8 cellular contexts compared by ENCODE assay signal in genomic region chr16:57810197-57811024, GRCh38. TPM values are rescaled to one million over a fixed set of nuclear protein-coding genes. Genes with fewer than 3 reads are reported as not detected.
A peak's percentile ranks its signal among the peaks of the same experiment; 100 is the strongest.
DNase-seq lines count a peak whose midpoint lies in the region; ATAC-seq, FAIRE-seq and TF ChIP-seq lines count a peak whose summit lies in the region.

No MANE protein-coding gene starts in this region.

- FAIRE-seq in A549 (lab: Jason Lieb, UNC): peak; percentile 91

- 12% methylated on average over 14 of the region's 14 CpGs for WGBS in A549 (ENCODE audit: missing lambda C conversion rate)
- 63% methylated on average over 14 of the region's 14 CpGs for WGBS in prostate gland
- 74 to 76% methylated on average over 14 of the region's 14 CpGs for WGBS in aorta, 2 donors

- H3K4me3 ChIP-seq in A549 (peak overlapping the region; percentile 4; the same call in 1 of the 3 replicates), fibroblast of villous mesenchyme (ENCODE audit: low read depth, low read length) (no peak overlapping the region), prostate gland (no peak overlapping the region), aorta (ENCODE audit: low read length in 2 of 2) (no peak overlapping the region)

- peak; percentile 3 to 51; a peak in 3 of 5 replicates for TF ChIP-seq RAD21 in A549 (conservative IDR thresholded peaks at IDR 0.05 in 1 of 2, IDR thresholded peaks at IDR 0.05 in 1 of 2)

- peak overlapping the region; percentile 71 for H3K4me2 ChIP-seq in A549

- peak; percentile 71 to 81 for ATAC-seq in A549
- peak; percentile 97 for ATAC-seq in HG03025 (IDR thresholded peaks at IDR 0.05; ENCODE audit: low FRiP score, unreplicated experiment)
- ATAC-seq in aorta (ENCODE audit: low FRiP score): peak; percentile 51

- H3K27ac ChIP-seq in A549 (peak overlapping the region; percentile 91 to 97), prostate gland (peak overlapping the region; percentile 18 to 29), aorta (ENCODE audit: low read depth in 1 of 2, low read length in 2 of 2) (no peak overlapping the region)

- POLR2A ChIA-PET in A549 (lab: Yijun Ruan, JAX): interaction anchor here (0.9 to 4.9 kb wide), 6 partner anchors 11 to 53 kb away, joined by 3 to 43 read pairs (median 5); no protein-coding TSS in a partner anchor

- peak; percentile 90 to 91 for TF ChIP-seq EP300 in A549 (IDR thresholded peaks at IDR 0.05)

- H3K4me1 ChIP-seq in A549 (peaks cover 84% of the 10 kb centered on the region), prostate gland (replicated peaks) (no peaks in the 10 kb centered on the region), aorta (ENCODE audit: control insufficient read depth in 1 of 2, insufficient read depth in 2 of 2, low read length in 2 of 2) (no peaks in the 10 kb centered on the region)

- CTCF ChIA-PET in A549 (lab: Yijun Ruan, JAX): interaction anchor here (0.8 to 4.6 kb wide), 12 partner anchors 8 to 234 kb away, joined by 3 to 24 read pairs (median 6); partner anchors contain the start of genes KIFC3 and ZNF319

- intact Hi-C loops in prostate gland (cut with DNase I) (no loop called here), aorta (cut with DNase I) (no loop called here)

- peak; percentile 94 to 98 for DNase-seq in A549 (ENCODE audit: low read depth in 1 of 2, low spot score in 1 of 2)
- peak; percentile 79 to 89 for DNase-seq in NOMO-1 (lab: John Stamatoyannopoulos, UW; ENCODE audit: unreplicated experiment in 2 of 2)
- DNase-seq in activated T-cell treated with anti-CD3 and anti-CD28 coated beads for 1 hour (ENCODE audit: low read depth): peak; percentile 54
- peak; percentile 97 for DNase-seq in fibroblast of villous mesenchyme (ENCODE audit: low read depth)
- peak; percentile 56 for DNase-seq in prostate gland (ENCODE audit: low spot score)
- peak in 1 of 2 donors; percentile 90 for DNase-seq in aorta

- TF ChIP-seq CTCF in A549 (IDR thresholded peaks at IDR 0.05) (no peak), fibroblast of villous mesenchyme (IDR thresholded peaks at IDR 0.05; ENCODE audit: insufficient read depth, low read depth, low read length) (no peak), prostate gland (IDR thresholded peaks at IDR 0.05) (no peak)

- H3K27me3 ChIP-seq in prostate gland (replicated peaks; ENCODE audit: insufficient read depth) (no peaks in the 10 kb centered on the region), aorta (ENCODE audit: control insufficient read depth in 1 of 2, insufficient read depth in 2 of 2, low read length in 1 of 2) (no peaks in the 10 kb centered on the region)

- no peaks in the 10 kb centered on the region for H3K9me3 ChIP-seq in A549
- H3K9me3 ChIP-seq in prostate gland: no peaks in the 10 kb centered on the region
- no peaks in the 10 kb centered on the region for H3K9me3 ChIP-seq in aorta (ENCODE audit: control insufficient read depth, low read length)

- no peaks in the 10 kb centered on the region for H3K36me3 ChIP-seq in prostate gland
- no peaks in the 10 kb centered on the region for H3K36me3 ChIP-seq in aorta (ENCODE audit: control insufficient read depth in 1 of 2, insufficient read depth in 2 of 2, low read length in 1 of 2)

- TF ChIP-seq POLR2A in A549 (IDR thresholded peaks at IDR 0.05; ENCODE audit: low read length) (peak; percentile 56), GM18526 (IDR thresholded peaks at IDR 0.05; ENCODE audit: extremely low read depth, insufficient read length) (peak; percentile 60), prostate gland (IDR thresholded peaks at IDR 0.05) (peak; percentile 75)

TF ChIP-seq in A549, 52 proteins besides CTCF, POLR2A, EP300 and RAD21 (continues in another document):
- TF ChIP-seq JUN (IDR thresholded peaks at IDR 0.05) (peak; percentile 86 to 92), TP53 (CRISPR knock-in tag; IDR thresholded peaks at IDR 0.05) (no peak), BCL3 (IDR thresholded peaks at IDR 0.05) (peak; percentile 72; the same call in 1 of the 3 replicates), NR3C1 (IDR thresholded peaks at IDR 0.05) (no peak), POLR2AphosphoS2 (conservative IDR thresholded peaks at IDR 0.05; ENCODE audit: low read length) (no peak), GATA3 (IDR thresholded peaks at IDR 0.05; ENCODE audit: borderline replicate concordance) (peak; percentile 92), HES2 (IDR thresholded peaks at IDR 0.05) (no peak), CHD4 (IDR thresholded peaks at IDR 0.05; ENCODE audit: borderline replicate concordance) (0 out of 2 replicates have a peak, but pooled peaks have one; percentile 78), RFX5 (IDR thresholded peaks at IDR 0.05) (no peak), FOSB (CRISPR knock-in tag; IDR thresholded peaks at IDR 0.05) (peak; percentile 34), RNF2 (IDR thresholded peaks at IDR 0.05; ENCODE audit: borderline replicate concordance, low read depth) (no peak), EHF (CRISPR knock-in tag; IDR thresholded peaks at IDR 0.05) (0 out of 2 replicates have a peak, but pooled peaks have one; percentile 17), HMGXB4 (CRISPR knock-in tag; IDR thresholded peaks at IDR 0.05; ENCODE audit: borderline replicate concordance) (no peak), JUNB (IDR thresholded peaks at IDR 0.05) (peak; percentile 45; the same call in 1 of the 2 replicates), CBX2 (IDR thresholded peaks at IDR 0.05; ENCODE audit: borderline replicate concordance, low read depth) (no peak), ZFP36 (IDR thresholded peaks at IDR 0.05; ENCODE audit: borderline replicate concordance, partially characterized antibody) (no peak), KDM5A (IDR thresholded peaks at IDR 0.05) (no peak), ELK1 (IDR thresholded peaks at IDR 0.05; ENCODE audit: low read depth, low read length) (no peak), FOSL2 (IDR thresholded peaks at IDR 0.05) (peak; percentile 72), FOSL2 (CRISPR knock-in tag; IDR thresholded peaks at IDR 0.05) (peak; percentile 97), RARB (CRISPR knock-in tag; IDR thresholded peaks at IDR 0.05) (no peak), HOXB13 (CRISPR knock-in tag; IDR thresholded peaks at IDR 0.05; ENCODE audit: low read depth) (no peak; the same call in 1 of the 2 replicates), EHMT2 (IDR thresholded peaks at IDR 0.05; ENCODE audit: low read depth) (no peak), CBX8 (IDR thresholded peaks at IDR 0.05) (no peak), PBX3 (IDR thresholded peaks at IDR 0.05) (peak; percentile 80)

RNA-seq across cellular contexts. Expression of gene KIFC3, which starts 8.1 kb away (rescaled TPM):
- polyA plus RNA-seq in A549 (2011; rRNA removed) (127 and 128 TPM in 2 replicates), A549 (2017; fragmentation: RNase III; extraction: RNeasy Plus Mini Kit Qiagen cat#74134 plus additional on column Dnase treatment) (171 to 180 TPM (median 178 TPM) in 3 replicates), aorta (10 to 100 TPM; 27.4 to 61.1 TPM)
- polyA plus RNA-seq in A549 (2012; cell fraction: cytosol; rRNA removed): 236 and 291 TPM in 2 replicates
- 781 and 955 TPM in 2 replicates for polyA plus RNA-seq in A549 (2012; cell fraction: nucleus; rRNA removed)
- 225 and 333 TPM in 2 replicates for polyA minus RNA-seq in A549 (2011; rRNA and poly(A)+ RNA removed)
- total RNA-seq in fibroblast of villous mesenchyme (72.5 and 88.6 TPM in 2 replicates), prostate gland (10 to 100 TPM; 16.3 to 79.5 TPM), aorta (10 to 100 TPM; 69.7 to 80.1 TPM)

Comparison
In these comparisons a context has a peak if more than half of its experiments do, and no peak if none do; other contexts are left out.
1. H3K27ac ChIP-seq: peak in A549 (2 of 2) and prostate gland (2 of 2); none in aorta (0 of 2).
2. Peak in every context shown above with its lines, with median percentiles within 50 percentile points of each other: ATAC-seq and POLR2A ChIP-seq.